ENCODE assay signal across 8 cellular contexts in genomic region chr6:107064579-107065065, GRCh38. TPM values are rescaled to one million over a fixed set of nuclear protein-coding genes. Genes with fewer than 3 reads are reported as not detected.
A peak's percentile ranks its signal among the peaks of the same experiment; 100 is the strongest.
DNase-seq lines count a peak whose midpoint lies in the region; ATAC-seq and TF ChIP-seq lines count a peak whose summit lies in the region.

No MANE protein-coding gene starts in this region.

- CTCF ChIA-PET in SK-N-SH (lab: Yijun Ruan, JAX) = no interaction called here

- H3K27ac Mint-ChIP-seq in GM23338 = no peak overlapping the region

- peaks cover 26% of the 10 kb centered on the region for H3F3A ChIP-seq in GM23338 (replicated peaks; ENCODE audit: low read depth)
- peaks cover 3% of the 10 kb centered on the region for H3F3A ChIP-seq in SK-N-SH (replicated peaks; ENCODE audit: insufficient read depth)

- no peak for TF ChIP-seq RAD21 in SK-N-SH (IDR thresholded peaks at IDR 0.05; ENCODE audit: low read length)

- peaks cover 7% of the 10 kb centered on the region for H3K27me3 Mint-ChIP-seq in GM23338 (ENCODE audit: insufficient read depth, low read depth, poor library complexity)

- H2AFZ ChIP-seq in GM23338 (no peak overlapping the region), SK-N-SH (ENCODE audit: low read depth) (no peak overlapping the region)

- H3K36me3 Mint-ChIP-seq in GM23338 (ENCODE audit: low read depth) = peaks cover 28% of the 10 kb centered on the region

- no peak for TF ChIP-seq CTCF in GM23338 (conservative IDR thresholded peaks at IDR 0.05; ENCODE audit: low read depth in 2 of 2)
- no peak for TF ChIP-seq CTCF in SK-N-SH (IDR thresholded peaks at IDR 0.05)
- no peak for TF ChIP-seq CTCF in gastroesophageal sphincter (IDR thresholded peaks at IDR 0.05)

- H3K9ac ChIP-seq in SK-N-SH = no peak overlapping the region

- H3K27ac ChIP-seq in GM23338 (ENCODE audit: low read depth) (peak overlapping the region; percentile 47; the same call in 1 of the 2 replicates), SK-N-SH (ENCODE audit: low read depth in 2 of 2, low read length in 1 of 2) (no peak overlapping the region), substantia nigra (ENCODE audit: low read depth, low read length, poor library complexity, severe bottlenecking) (no peak overlapping the region), gastroesophageal sphincter (no peak overlapping the region)

- no peak overlapping the region for H3K4me3 ChIP-seq in GM23338
- no peak overlapping the region for H3K4me3 ChIP-seq in SK-N-SH (ENCODE audit: low read depth in 2 of 2, low read length in 1 of 2)
- no peak overlapping the region for H3K4me3 ChIP-seq in gastroesophageal sphincter

- no peaks in the 10 kb centered on the region for H3K27me3 ChIP-seq in GM23338 (ENCODE audit: insufficient read depth)
- H3K27me3 ChIP-seq in SK-N-SH (ENCODE audit: insufficient read depth) = no peaks in the 10 kb centered on the region
- H3K27me3 ChIP-seq in gastroesophageal sphincter = no peaks in the 10 kb centered on the region

- 81% methylated on average over 6 of the region's 6 CpGs for WGBS in SK-N-SH (ENCODE audit: low lambda C conversion rate)
- 24 to 25% methylated on average over 3 to 6 of the region's 6 CpGs for WGBS in gastroesophageal sphincter (ENCODE audit: low coverage in 1 of 2), 2 donors

- no peaks in the 10 kb centered on the region for H4K20me1 ChIP-seq in GM23338 (replicated peaks; ENCODE audit: insufficient read depth)
- no peaks in the 10 kb centered on the region for H4K20me1 ChIP-seq in SK-N-SH (ENCODE audit: insufficient read depth)

- H3K9me2 ChIP-seq in GM23338 (ENCODE audit: insufficient read depth) = no peaks in the 10 kb centered on the region
- no peaks in the 10 kb centered on the region for H3K9me2 ChIP-seq in SK-N-SH

- H3K4me1 Mint-ChIP-seq in GM23338 = peaks cover 53% of the 10 kb centered on the region

- H3K79me2 ChIP-seq in GM23338 (replicated peaks; ENCODE audit: insufficient read depth) = no peaks in the 10 kb centered on the region
- no peaks in the 10 kb centered on the region for H3K79me2 ChIP-seq in SK-N-SH (ENCODE audit: insufficient read depth)

- POLR2A ChIA-PET in SK-N-SH (lab: Yijun Ruan, JAX) = no interaction called here

- DNase-seq in AG08396 (ENCODE audit: low spot score) = peak; percentile 62
- no peak for DNase-seq in GM23338 (ENCODE audit: low spot score)
- DNase-seq in SK-N-SH = no peak
- DNase-seq in glomerular visceral epithelial cell (ENCODE audit: extremely low spot score) = peak; percentile 97
- no peak for DNase-seq in substantia nigra (lab: John Stamatoyannopoulos, UW)
- no peak for DNase-seq in NCI-H1436 (lab: John Stamatoyannopoulos, UW)

- H3K4me1 ChIP-seq in GM23338 (ENCODE audit: insufficient read depth) (peaks cover 31% of the 10 kb centered on the region), SK-N-SH (ENCODE audit: control insufficient read depth in 1 of 2, insufficient read depth in 2 of 2, low read depth in 1 of 2, low read length in 1 of 2) (peaks cover 0 to 15% of the 10 kb centered on the region in 2 experiments; a peak in 2 of 4 replicates), gastroesophageal sphincter (no peaks in the 10 kb centered on the region)

- ATAC-seq in GM23338 (no peak), HG03139 (IDR thresholded peaks at IDR 0.05; ENCODE audit: unreplicated experiment) (no peak), gastroesophageal sphincter (no peak)

- H3K9me3 Mint-ChIP-seq in GM23338 = no peaks in the 10 kb centered on the region

- no peaks in the 10 kb centered on the region for H3K36me3 ChIP-seq in GM23338 (ENCODE audit: insufficient read depth)
- H3K36me3 ChIP-seq in SK-N-SH (replicated peaks in 1 of 2; ENCODE audit: control insufficient read depth in 1 of 2, insufficient read depth in 2 of 2, low read length in 1 of 2) = peaks cover 0 to 3% of the 10 kb centered on the region in 2 experiments
- H3K36me3 ChIP-seq in gastroesophageal sphincter = peaks cover 0 to 17% of the 10 kb centered on the region in 2 donors

- H3K4me2 ChIP-seq in GM23338 = no peak overlapping the region
- H3K4me2 ChIP-seq in SK-N-SH = 0 out of 2 replicates have a peak overlapping the region, but pooled peaks have one; percentile 11

- TF ChIP-seq EP300 in SK-N-SH (IDR thresholded peaks at IDR 0.05; ENCODE audit: borderline replicate concordance in 1 of 2, low read depth in 1 of 2, low read length in 1 of 2) = no peak
- TF ChIP-seq EP300 in gastroesophageal sphincter (IDR thresholded peaks at IDR 0.05) = no peak

- no peaks in the 10 kb centered on the region for H3K9me3 ChIP-seq in SK-N-SH
- H3K9me3 ChIP-seq in gastroesophageal sphincter = no peaks in the 10 kb centered on the region

- H3K4me3 Mint-ChIP-seq in GM23338 = no peak overlapping the region

- no peak for TF ChIP-seq POLR2A in gastroesophageal sphincter (IDR thresholded peaks at IDR 0.05)

TF ChIP-seq in GM23338, 12 proteins besides CTCF, POLR2A, EP300 and RAD21 (continues in another document):
- TF ChIP-seq STAT1 (IDR thresholded peaks at IDR 0.05; ENCODE audit: unreplicated experiment) (no peak), ETS1 (IDR thresholded peaks at IDR 0.05) (no peak), ZNF331 (CRISPR knock-in tag; IDR thresholded peaks at IDR 0.05; ENCODE audit: low read depth) (no peak)

TF ChIP-seq in SK-N-SH, 30 proteins besides CTCF, POLR2A, EP300 and RAD21:
- TF ChIP-seq USF2 (IDR thresholded peaks at IDR 0.05; ENCODE audit: borderline replicate concordance, low read depth, low read length) (no peak), TCF12 (IDR thresholded peaks at IDR 0.05) (peak; percentile 16; the same call in 1 of the 2 replicates), NFIC (IDR thresholded peaks at IDR 0.05; ENCODE audit: borderline replicate concordance) (peak; percentile 42; the same call in 1 of the 2 replicates), RXRA (IDR thresholded peaks at IDR 0.05; ENCODE audit: borderline replicate concordance, low read depth) (peak; percentile 66; the same call in 1 of the 2 replicates)

RNA-seq across cellular contexts. Expression of gene MTRES1, which starts 36.6 kb away (rescaled TPM):
- 11.1 and 19.0 TPM in 2 replicates for total RNA-seq in GM23338 (2014; rRNA removed; shearing (Covaris generic))
- polyA plus RNA-seq in GM23338 (2016; fragmentation: Nextera tagmentation; extraction: Ambion mirVana) (51.4 and 51.6 TPM in 2 replicates), SK-N-SH (2012; rRNA removed) (8.5 and 10.2 TPM in 2 replicates)
- polyA plus RNA-seq in SK-N-SH (2012; cell fraction: cytosol; rRNA removed) = 11.5 and 15.7 TPM in 2 replicates
- 6.4 and 10.7 TPM in 2 replicates for polyA plus RNA-seq in SK-N-SH (2012; cell fraction: nucleus; rRNA removed)
- 10 to 100 TPM in 3 of 4 donors, 1 to 10 TPM in 1; 7.7 to 28.0 (median 15.3) TPM for total RNA-seq in gastroesophageal sphincter

RNA-seq across cellular contexts. Expression of gene BEND3, which starts 50.7 kb away (rescaled TPM):
- total RNA-seq in GM23338 (2014; rRNA removed; shearing (Covaris generic)) = 30.5 and 33.7 TPM in 2 replicates
- polyA plus RNA-seq in GM23338 (2016; fragmentation: Nextera tagmentation; extraction: Ambion mirVana) = 8.6 and 9.2 TPM in 2 replicates
- polyA plus RNA-seq in SK-N-SH (2012; rRNA removed) = 0.93 and 1.0 TPM in 2 replicates
- 0.80 and 1.1 TPM in 2 replicates for polyA plus RNA-seq in SK-N-SH (2012; cell fraction: cytosol; rRNA removed)
- polyA plus RNA-seq in SK-N-SH (2012; cell fraction: nucleus; rRNA removed) = 1.4 and 1.8 TPM in 2 replicates
- 1 to 10 TPM; 1.1 to 3.2 (median 1.5) TPM for total RNA-seq in gastroesophageal sphincter

Comparison
In these comparisons a context has a peak if more than half of its experiments do, and no peak if none do; other contexts are left out.
1. DNase-seq: peak in AG08396 (single experiment) and glomerular visceral epithelial cell (single experiment); none in GM23338 (single experiment), SK-N-SH (single experiment), substantia nigra (0 of 49) and NCI-H1436 (single experiment).